In the genomic region with DNA sequence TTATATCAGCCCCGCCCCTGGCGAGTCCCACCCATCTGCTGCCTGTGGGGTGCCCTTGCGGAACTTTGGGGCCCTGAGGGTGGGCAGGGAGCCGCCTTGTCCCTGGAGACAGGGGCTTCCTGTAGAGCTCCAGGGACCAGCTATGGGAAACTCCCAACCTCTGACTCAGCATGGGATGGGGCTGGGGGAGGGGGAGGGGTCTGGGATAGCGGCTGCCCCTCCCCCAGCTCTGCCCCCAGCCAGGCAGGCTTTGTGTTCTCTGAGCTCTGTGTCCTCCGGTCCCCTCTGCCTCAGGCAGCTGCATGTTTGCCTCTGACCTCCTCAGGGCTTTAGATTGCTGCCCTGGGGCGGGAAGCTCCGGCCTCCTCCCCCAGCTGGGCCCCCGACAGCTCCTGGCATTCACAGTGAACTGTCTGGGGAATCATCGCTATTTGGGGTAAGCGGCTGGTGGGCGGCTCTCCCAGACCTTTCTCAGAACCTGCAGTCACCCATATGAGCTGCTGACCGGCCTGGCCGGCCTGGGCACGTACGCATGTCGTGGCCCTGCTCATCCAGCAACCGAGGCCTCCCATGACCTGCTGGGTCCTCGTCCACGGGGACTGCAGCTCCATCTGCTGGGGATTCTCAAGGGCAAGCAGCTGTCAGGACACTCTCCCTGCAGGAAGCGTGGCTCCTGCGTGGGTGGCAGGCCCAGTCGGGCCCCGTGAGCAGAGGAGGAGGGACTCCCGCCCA, we compare ENCODE assay signal across 9 cellular contexts. TPM values are rescaled to one million over a fixed set of nuclear protein-coding genes. Genes with fewer than 3 reads are reported as not detected.
DNase-seq lines count a peak whose midpoint lies in the region; ATAC-seq, FAIRE-seq and TF ChIP-seq lines count a peak whose summit lies in the region.
"Had no signal": no experiment of that assay in that cellular context is flagged by ENCODE, and none has a peak within 500 bp of the region (broad histone marks: within the 10 kb centered on the region; RNA-seq: fewer than 3 reads in every experiment).

No MANE protein-coding gene starts in this region.

- H3K27ac ChIP-seq in neural progenitor cell, result peak overlapping the region; percentile 22

- H3K4me2 ChIP-seq in neural progenitor cell, result peak overlapping the region; percentile 72

- H3K27me3 ChIP-seq in neural progenitor cell, result no peaks in the 10 kb centered on the region

- H3K36me3 Mint-ChIP-seq in neural progenitor cell, result peaks cover 4% of the 10 kb centered on the region
- no peaks in the 10 kb centered on the region for H3K36me3 Mint-ChIP-seq in activated CD8-positive, alpha-beta T cell treated with anti-CD3 and anti-CD28 coated beads for 36 hours (ENCODE audit: low read depth)
- H3K36me3 Mint-ChIP-seq: IgD-negative memory B cell had no signal

- intact Hi-C loops in activated CD8-positive, alpha-beta T cell treated with anti-CD3 and anti-CD28 coated beads for 36 hours (cut with micrococcal nuclease), result no loop called here

- CTCF ChIA-PET in activated CD8-positive, alpha-beta T cell treated with anti-CD3 and anti-CD28 coated beads for 36 hours (lab: Charles Lee), result interaction anchor here (0.7 kb wide), 1 partner anchor 19 kb away, joined by 3 read pairs; no protein-coding TSS in a partner anchor

- peaks cover 14% of the 10 kb centered on the region for H3K4me1 ChIP-seq in neural progenitor cell

- H3K9me3 ChIP-seq in neural progenitor cell (ENCODE audit: low read depth), result no peaks in the 10 kb centered on the region

- no peak for ATAC-seq in activated CD8-positive, alpha-beta T cell treated with anti-CD3 and anti-CD28 coated beads for 36 hours

- H3K9ac ChIP-seq in neural progenitor cell, result no peak overlapping the region

- peak overlapping the region; percentile 24 for H3K4me3 Mint-ChIP-seq in neural progenitor cell
- H3K4me3 Mint-ChIP-seq in activated CD8-positive, alpha-beta T cell treated with anti-CD3 and anti-CD28 coated beads for 36 hours, result no peak overlapping the region
- H3K4me3 Mint-ChIP-seq: IgD-negative memory B cell had no signal

- no peak for FAIRE-seq in RCC 7860 (lab: Jason Lieb, UNC)

- TF ChIP-seq CTCF in fibroblast of pulmonary artery (IDR thresholded peaks at IDR 0.05; ENCODE audit: low read length, missing control alignments), result peak; percentile 47
- TF ChIP-seq CTCF in neural progenitor cell (IDR thresholded peaks at IDR 0.05), result peak; percentile 50
- no peak for TF ChIP-seq CTCF in activated CD8-positive, alpha-beta T cell treated with anti-CD3 and anti-CD28 coated beads for 36 hours (IDR thresholded peaks at IDR 0.05)

- H4K20me1 ChIP-seq in neural progenitor cell (ENCODE audit: low read depth), result no peaks in the 10 kb centered on the region

- peaks cover 4% of the 10 kb centered on the region for H3K9me3 Mint-ChIP-seq in neural progenitor cell
- H3K9me3 Mint-ChIP-seq in activated CD8-positive, alpha-beta T cell treated with anti-CD3 and anti-CD28 coated beads for 36 hours, result no peaks in the 10 kb centered on the region
- H3K9me3 Mint-ChIP-seq: IgD-negative memory B cell had no signal

- H3K4me3 ChIP-seq in fibroblast of pulmonary artery (replicated peaks; ENCODE audit: low read depth, low read length), result no peak overlapping the region
- peak overlapping the region; percentile 11 for H3K4me3 ChIP-seq in neural progenitor cell

- no peaks in the 10 kb centered on the region for H3K36me3 ChIP-seq in neural progenitor cell

- H3K4me1 Mint-ChIP-seq in neural progenitor cell, result peaks cover 32% of the 10 kb centered on the region
- peaks cover 3% of the 10 kb centered on the region for H3K4me1 Mint-ChIP-seq in activated CD8-positive, alpha-beta T cell treated with anti-CD3 and anti-CD28 coated beads for 36 hours (ENCODE audit: low read depth)

- DNase-seq in CD1c-positive myeloid dendritic cell (ENCODE audit: extremely low spot score) (peak; percentile 44), RCC 7860 (ENCODE audit: low spot score) (peak; percentile 74), fibroblast of pulmonary artery (ENCODE audit: low read depth) (peak; percentile 64), neural progenitor cell (ENCODE audit: low spot score) (peak; percentile 87), NCI-H1436 treated with DMSO at 0.1 percent for 48 hours (lab: John Stamatoyannopoulos, UW) (no peak), NCI-H128 (lab: John Stamatoyannopoulos, UW; ENCODE audit: unreplicated experiment) (no peak), activated T-cell treated with anti-CD3 and anti-CD28 coated beads for 4 hours (no peak)
- DNase-seq in activated CD8-positive, alpha-beta T cell treated with anti-CD3 and anti-CD28 coated beads for 36 hours, result no peak

- no peaks in the 10 kb centered on the region for H3K79me2 ChIP-seq in neural progenitor cell (ENCODE audit: low read depth)

- POLR2A ChIA-PET in activated CD8-positive, alpha-beta T cell treated with anti-CD3 and anti-CD28 coated beads for 36 hours (lab: Charles Lee), result no interaction called here

- no peak overlapping the region for H2AFZ ChIP-seq in neural progenitor cell (replicated peaks)

- H3K27me3 Mint-ChIP-seq in neural progenitor cell (ENCODE audit: insufficient read depth, low read depth), result peaks cover 14% of the 10 kb centered on the region
- no peaks in the 10 kb centered on the region for H3K27me3 Mint-ChIP-seq in activated CD8-positive, alpha-beta T cell treated with anti-CD3 and anti-CD28 coated beads for 36 hours

- peak overlapping the region; percentile 95 for H3K27ac Mint-ChIP-seq in neural progenitor cell
- H3K27ac Mint-ChIP-seq in activated CD8-positive, alpha-beta T cell treated with anti-CD3 and anti-CD28 coated beads for 36 hours, result no peak overlapping the region
- H3K27ac Mint-ChIP-seq: IgD-negative memory B cell had no signal

- peaks cover 14% of the 10 kb centered on the region for H3F3A ChIP-seq in neural progenitor cell (ENCODE audit: low read depth)

RNA-seq across cellular contexts. Expression of a gene that starts 17.1 kb away (rescaled TPM):
- total RNA-seq in neural progenitor cell (ENCODE audit: low replicate concordance), result 1.3 and 7.8 TPM in 2 replicates
- total RNA-seq in activated CD8-positive, alpha-beta T cell treated with anti-CD3 and anti-CD28 coated beads for 36 hours, result not detected

Comparison
In these comparisons a context has a peak if more than half of its experiments do, and no peak if none do; other contexts are left out.
1. DNase-seq: peak in CD1c-positive myeloid dendritic cell (single experiment), RCC 7860 (single experiment), fibroblast of pulmonary artery (single experiment) and neural progenitor cell (single experiment); none in activated CD8-positive, alpha-beta T cell treated with anti-CD3 and anti-CD28 coated beads for 36 hours (single experiment), NCI-H1436 treated with DMSO at 0.1 percent for 48 hours (single experiment), NCI-H128 (single experiment) and activated T-cell treated with anti-CD3 and anti-CD28 coated beads for 4 hours (single experiment).